In the genomic region with DNA sequence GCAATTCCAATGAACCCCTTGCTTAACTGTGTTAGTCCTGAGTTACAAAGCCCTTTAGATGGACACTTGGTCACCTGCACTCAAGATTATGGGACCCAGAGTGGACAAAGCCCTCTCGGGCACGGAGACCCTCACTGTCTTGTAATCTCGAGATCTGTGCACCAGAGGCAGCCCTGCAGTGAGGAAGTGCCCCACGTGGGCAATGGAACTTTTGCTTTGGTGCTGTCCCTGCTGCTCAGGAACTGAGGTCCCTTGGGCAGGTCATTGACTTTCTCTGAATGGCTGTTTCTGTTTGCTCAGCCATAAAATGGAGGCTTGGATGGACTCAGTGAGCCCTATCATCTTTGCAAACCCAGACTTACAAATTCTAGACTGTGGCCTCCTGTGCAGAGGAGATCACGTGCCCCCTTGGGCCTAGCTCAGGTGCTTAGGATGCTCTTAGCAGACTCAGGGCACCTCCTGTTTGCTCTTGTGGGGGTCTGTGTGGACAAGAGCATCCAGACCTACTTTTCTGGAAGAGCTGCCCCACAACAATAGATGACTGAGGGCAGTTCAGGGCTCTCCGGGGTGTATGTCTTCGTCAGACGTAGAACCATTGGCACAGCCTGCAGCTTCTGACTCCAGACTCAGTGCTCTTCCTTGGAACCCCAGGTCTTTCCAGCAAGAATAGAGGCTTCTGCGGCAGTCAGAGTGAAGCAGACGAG, we compare ENCODE assay signal across 21 cellular contexts.
DNase-seq lines count a peak whose midpoint lies in the region; ATAC-seq and TF ChIP-seq lines count a peak whose summit lies in the region.
"Had no signal": no experiment of that assay in that cellular context is flagged by ENCODE, and none has a peak within 500 bp of the region (broad histone marks: within the 10 kb centered on the region; RNA-seq: fewer than 3 reads in every experiment).

No MANE protein-coding gene starts in this region.

- ATAC-seq in natural killer cell: no peak
- no peak for ATAC-seq in natural killer cell treated with Interleukin-12 subunit alpha and Interleukin-12 subunit beta and Interleukin-15 and Interleukin-18, amount 100 ng/mL, for 72 hours
- ATAC-seq in HG03439 (IDR thresholded peaks at IDR 0.05; ENCODE audit: unreplicated experiment): no peak
- ATAC-seq: activated naive CD4-positive, alpha-beta T cell treated with anti-CD3 and anti-CD28 coated beads, Interleukin-2, amount 50 U/mL, for 72 hours; Panc1 had no signal

- H3K27me3 ChIP-seq in colonic mucosa (no peaks in the 10 kb centered on the region), neuronal stem cell (ENCODE audit: control insufficient read depth in 3 of 3, insufficient read depth in 3 of 3, low read depth in 1 of 3, low read length in 3 of 3) (no peaks in the 10 kb centered on the region), vagina (no peaks in the 10 kb centered on the region)
- H3K27me3 ChIP-seq: MG63, SJSA1 had no signal

- H2BK12ac ChIP-seq in neuronal stem cell (ENCODE audit: low read length): no peak overlapping the region

- H3K23ac ChIP-seq in neuronal stem cell (ENCODE audit: low read depth, low read length, poor library complexity): no peak overlapping the region

- H3K9me3 Mint-ChIP-seq in natural killer cell: no peaks in the 10 kb centered on the region
- no peaks in the 10 kb centered on the region for H3K9me3 Mint-ChIP-seq in natural killer cell treated with Interleukin-12 subunit alpha and Interleukin-12 subunit beta and Interleukin-15 and Interleukin-18, amount 100 ng/mL, for 72 hours
- H3K9me3 Mint-ChIP-seq: activated naive CD4-positive, alpha-beta T cell treated with anti-CD3 and anti-CD28 coated beads, Interleukin-2, amount 50 U/mL, for 72 hours had no signal

- H3K27ac ChIP-seq in colonic mucosa (no peak overlapping the region), neuronal stem cell (replicated peaks; ENCODE audit: low read length) (no peak overlapping the region), vagina (no peak overlapping the region)
- H3K27ac ChIP-seq: SJSA1 had no signal

- H2BK5ac ChIP-seq in neuronal stem cell (ENCODE audit: low read length): no peak overlapping the region

- H3K9ac ChIP-seq in colonic mucosa (ENCODE audit: low read depth in 2 of 2, low read length in 2 of 2) (no peak overlapping the region), neuronal stem cell (ENCODE audit: low read depth, low read length, poor library complexity) (no peak overlapping the region)

- H3K4ac ChIP-seq in neuronal stem cell (ENCODE audit: low read length): no peak overlapping the region

- DNase-seq in natural killer cell: peak; percentile 9
- DNase-seq in natural killer cell treated with Interleukin-12 subunit alpha and Interleukin-12 subunit beta and Interleukin-15 and Interleukin-18, amount 100 ng/mL, for 72 hours (ENCODE audit: low spot score): no peak
- peak; percentile 9 for DNase-seq in colonic mucosa
- DNase-seq in neuronal stem cell (ENCODE audit: low spot score): no peak
- peak; percentile 71 to 92 for DNase-seq in vagina (ENCODE audit: extremely low spot score in 2 of 2)
- no peak for DNase-seq in T-helper 9 cell
- no peak for DNase-seq in SIG-M5 (lab: John Stamatoyannopoulos, UW)
- DNase-seq: activated CD4-positive, alpha-beta T cell treated with anti-CD3 and anti-CD28 coated beads for 4 hours; anterior cingulate cortex; COR-L47; dermis blood vessel endothelial cell; DMS79 treated with DMSO at 0.1 percent for 48 hours; HCEC 1CT; MG63; occipital lobe; T-helper 1 cell had no signal

- intact Hi-C loops in natural killer cell (cut with micrococcal nuclease): no loop called here
- intact Hi-C loops in colonic mucosa (cut with DNase I): no loop called here
- intact Hi-C loops in vagina (cut with DNase I): no loop called here

- H3K4me1 ChIP-seq in colonic mucosa: no peaks in the 10 kb centered on the region
- peaks cover 4 to 6% of the 10 kb centered on the region in 2 donors for H3K4me1 ChIP-seq in neuronal stem cell (ENCODE audit: control insufficient read depth in 2 of 2, insufficient read depth in 1 of 2, low read depth in 1 of 2, low read length in 2 of 2)
- peaks cover 12% of the 10 kb centered on the region for H3K4me1 ChIP-seq in vagina

- H3K18ac ChIP-seq in neuronal stem cell (ENCODE audit: low read length): no peak overlapping the region

- peaks cover 0 to 3% of the 10 kb centered on the region in 2 donors for H3K27me3 Mint-ChIP-seq in natural killer cell (ENCODE audit: low read depth in 2 of 2)
- H3K27me3 Mint-ChIP-seq in natural killer cell treated with Interleukin-12 subunit alpha and Interleukin-12 subunit beta and Interleukin-15 and Interleukin-18, amount 100 ng/mL, for 72 hours: no peaks in the 10 kb centered on the region
- H3K27me3 Mint-ChIP-seq: B cell had no signal

- no CpG with 5 or more reads among the region's 10 CpGs for WGBS in neuronal stem cell (ENCODE audit: extremely low coverage in 2 of 2, insufficient read length in 2 of 2, insufficient replicate concordance in 1 of 2), 2 donors

- H3K4me3 Mint-ChIP-seq in natural killer cell: no peak overlapping the region
- H3K4me3 Mint-ChIP-seq in natural killer cell treated with Interleukin-12 subunit alpha and Interleukin-12 subunit beta and Interleukin-15 and Interleukin-18, amount 100 ng/mL, for 72 hours: no peak overlapping the region
- H3K4me3 Mint-ChIP-seq: B cell had no signal

- H3K27ac Mint-ChIP-seq in natural killer cell: no peak overlapping the region
- no peak overlapping the region for H3K27ac Mint-ChIP-seq in natural killer cell treated with Interleukin-12 subunit alpha and Interleukin-12 subunit beta and Interleukin-15 and Interleukin-18, amount 100 ng/mL, for 72 hours
- H3K27ac Mint-ChIP-seq: activated naive CD4-positive, alpha-beta T cell treated with anti-CD3 and anti-CD28 coated beads, Interleukin-2, amount 50 U/mL, for 72 hours; B cell had no signal

- TF ChIP-seq POLR2A in vagina (IDR thresholded peaks at IDR 0.05): no peak

- H2BK15ac ChIP-seq in neuronal stem cell (ENCODE audit: low read length): no peak overlapping the region

- H3K9me3 ChIP-seq in colonic mucosa (no peaks in the 10 kb centered on the region), neuronal stem cell (replicated peaks in 1 of 2; ENCODE audit: control insufficient read depth in 2 of 2, insufficient read depth in 1 of 2, low read depth in 1 of 2, low read length in 2 of 2) (peaks cover 0 to 7% of the 10 kb centered on the region in 2 donors), vagina (no peaks in the 10 kb centered on the region)
- H3K9me3 ChIP-seq: MG63, SJSA1 had no signal

- H4K91ac ChIP-seq in neuronal stem cell (ENCODE audit: low read depth, low read length, poor library complexity): no peak overlapping the region

- H3K14ac ChIP-seq in neuronal stem cell (ENCODE audit: low read length): no peak overlapping the region

- H2AFZ ChIP-seq in neuronal stem cell (ENCODE audit: low read length): peak overlapping the region; percentile 48

- peaks cover 0 to 7% of the 10 kb centered on the region in 2 donors for H3K4me1 Mint-ChIP-seq in natural killer cell
- H3K4me1 Mint-ChIP-seq in natural killer cell treated with Interleukin-12 subunit alpha and Interleukin-12 subunit beta and Interleukin-15 and Interleukin-18, amount 100 ng/mL, for 72 hours (ENCODE audit: low read depth in 2 of 2): peaks cover 0 to 5% of the 10 kb centered on the region in 2 donors
- H3K4me1 Mint-ChIP-seq: B cell had no signal

- H4K8ac ChIP-seq in neuronal stem cell (ENCODE audit: low read depth, low read length): no peak overlapping the region

- no peaks in the 10 kb centered on the region for H3K36me3 ChIP-seq in colonic mucosa
- H3K36me3 ChIP-seq in neuronal stem cell (replicated peaks in 1 of 2; ENCODE audit: control insufficient read depth in 2 of 2, insufficient read depth in 2 of 2, low read length in 2 of 2): no peaks in the 10 kb centered on the region
- H3K36me3 ChIP-seq in vagina: no peaks in the 10 kb centered on the region
- H3K36me3 ChIP-seq: MG63 had no signal

- H3K36me3 Mint-ChIP-seq in natural killer cell: no peaks in the 10 kb centered on the region
- H3K36me3 Mint-ChIP-seq in natural killer cell treated with Interleukin-12 subunit alpha and Interleukin-12 subunit beta and Interleukin-15 and Interleukin-18, amount 100 ng/mL, for 72 hours: no peaks in the 10 kb centered on the region
- H3K36me3 Mint-ChIP-seq: activated naive CD4-positive, alpha-beta T cell treated with anti-CD3 and anti-CD28 coated beads, Interleukin-2, amount 50 U/mL, for 72 hours had no signal

- no peak overlapping the region for H2BK120ac ChIP-seq in neuronal stem cell (ENCODE audit: low read depth, low read length)

- no peak overlapping the region for H3K4me2 ChIP-seq in neuronal stem cell (ENCODE audit: insufficient read depth, low read length, poor library complexity, severe bottlenecking)

- TF ChIP-seq CTCF in natural killer cell (IDR thresholded peaks at IDR 0.05) (no peak), colonic mucosa (IDR thresholded peaks at IDR 0.05) (no peak), vagina (IDR thresholded peaks at IDR 0.05) (no peak)

- H3K79me1 ChIP-seq in neuronal stem cell (ENCODE audit: low read depth, low read length): no peaks in the 10 kb centered on the region

- H3K4me3 ChIP-seq in colonic mucosa (no peak overlapping the region), neuronal stem cell (ENCODE audit: low read length in 2 of 2) (no peak overlapping the region), vagina (no peak overlapping the region)
- H3K4me3 ChIP-seq: MG63, SJSA1 had no signal

- H2AK5ac ChIP-seq in neuronal stem cell (ENCODE audit: low read depth, low read length): no peak overlapping the region

Comparison
In these comparisons a context has a peak if more than half of its experiments do, and no peak if none do; other contexts are left out.
1. DNase-seq: peak in natural killer cell (single experiment), colonic mucosa (single experiment) and vagina (2 of 2); none in natural killer cell treated with Interleukin-12 subunit alpha and Interleukin-12 subunit beta and Interleukin-15 and Interleukin-18, amount 100 ng/mL, for 72 hours (single experiment), neuronal stem cell (single experiment), T-helper 9 cell (single experiment) and SIG-M5 (single experiment).